Comparison of ENCODE assay signal across 8 cellular contexts in genomic region chr1:149844096-149844495, GRCh38. TPM values are rescaled to one million over a fixed set of nuclear protein-coding genes. Genes with fewer than 3 reads are reported as not detected.
DNase-seq lines count a peak whose midpoint lies in the region; TF ChIP-seq lines count a peak whose summit lies in the region.

No MANE protein-coding gene starts in this region.

- peak overlapping the region; percentile 96 for H3K27ac Mint-ChIP-seq in activated naive CD8-positive, alpha-beta T cell

- peaks cover 7% of the 10 kb centered on the region for H3K36me3 Mint-ChIP-seq in activated naive CD8-positive, alpha-beta T cell

- peak overlapping the region; percentile 93 for H3K4me3 Mint-ChIP-seq in activated naive CD8-positive, alpha-beta T cell

- H3K4me1 ChIP-seq in HUES48 (ENCODE audit: control insufficient read depth, insufficient read depth, low read length) (peaks cover 46% of the 10 kb centered on the region), tibial nerve (peaks cover 3 to 37% (median 17%) of the 10 kb centered on the region in 4 donors)

- no peak for TF ChIP-seq EP300 in tibial nerve (IDR thresholded peaks at IDR 0.05)

- H3K9me3 Mint-ChIP-seq in activated naive CD8-positive, alpha-beta T cell (ENCODE audit: low read depth), result no peaks in the 10 kb centered on the region

- H3K4me1 Mint-ChIP-seq in activated naive CD8-positive, alpha-beta T cell (ENCODE audit: low read depth), result peaks cover 50% of the 10 kb centered on the region

- no peak for TF ChIP-seq POLR2A in tibial nerve (IDR thresholded peaks at IDR 0.05)

- H3K4me3 ChIP-seq in HUES48 (ENCODE audit: low read depth, low read length) (peak overlapping the region; percentile 99), tibial nerve (peak overlapping the region in 3 of 4 donors; percentile 20 to 57 (median 55))

- peak; percentile 7 for DNase-seq in AG08395 (ENCODE audit: low spot score)
- peak; percentile 78 for DNase-seq in iris pigment epithelial cell (ENCODE audit: low read depth)
- DNase-seq in tibial nerve (ENCODE audit: low spot score in 2 of 2), result no peak
- DNase-seq in DMS53 (lab: John Stamatoyannopoulos, UW), result no peak
- DNase-seq in effector CD8-positive, alpha-beta T cell (lab: John Stamatoyannopoulos, UW), result no peak
- DNase-seq in GDM1 (lab: John Stamatoyannopoulos, UW), result no peak

- TF ChIP-seq CTCF in tibial nerve (IDR thresholded peaks at IDR 0.05), result no peak

- no peaks in the 10 kb centered on the region for H3K27me3 Mint-ChIP-seq in activated naive CD8-positive, alpha-beta T cell

- H3K9me3 ChIP-seq in HUES48 (ENCODE audit: control insufficient read depth, insufficient read depth, low read length) (no peaks in the 10 kb centered on the region), tibial nerve (no peaks in the 10 kb centered on the region)

- H3K27ac ChIP-seq in HUES48 (ENCODE audit: low read depth, low read length) (peak overlapping the region; percentile 95), tibial nerve (peak overlapping the region in 3 of 4 donors; percentile 68 to 80 (median 78))

- H3K9ac ChIP-seq in HUES48 (ENCODE audit: low read depth, low read length), result peak overlapping the region; percentile 100

- 31 to 35% methylated on average over 3 of the region's 3 CpGs for WGBS in tibial nerve, 2 donors

- H3K36me3 ChIP-seq in HUES48 (ENCODE audit: control insufficient read depth, insufficient read depth, low read length), result 0 out of 2 replicates have a peak, but pooled peaks cover 5% of the 10 kb centered on the region
- peaks cover 0 to 13% (median 0%) of the 10 kb centered on the region in 3 donors for H3K36me3 ChIP-seq in tibial nerve

- no peaks in the 10 kb centered on the region for H3K27me3 ChIP-seq in HUES48 (ENCODE audit: control insufficient read depth, insufficient read depth, low read length)
- H3K27me3 ChIP-seq in tibial nerve, result no peaks in the 10 kb centered on the region

RNA-seq across cellular contexts. Expression of gene BOLA1, which starts 55.3 kb away (rescaled TPM):
- 10 to 100 TPM; 28.5 to 81.9 (median 57.8) TPM for total RNA-seq in tibial nerve

Comparison
In these comparisons a context has a peak if more than half of its experiments do, and no peak if none do; other contexts are left out.
1. DNase-seq: peak in AG08395 (single experiment) and iris pigment epithelial cell (single experiment); none in tibial nerve (0 of 2), DMS53 (single experiment), effector CD8-positive, alpha-beta T cell (single experiment) and GDM1 (single experiment).